ENCODE assay signal across 8 cellular contexts in the genomic region with DNA sequence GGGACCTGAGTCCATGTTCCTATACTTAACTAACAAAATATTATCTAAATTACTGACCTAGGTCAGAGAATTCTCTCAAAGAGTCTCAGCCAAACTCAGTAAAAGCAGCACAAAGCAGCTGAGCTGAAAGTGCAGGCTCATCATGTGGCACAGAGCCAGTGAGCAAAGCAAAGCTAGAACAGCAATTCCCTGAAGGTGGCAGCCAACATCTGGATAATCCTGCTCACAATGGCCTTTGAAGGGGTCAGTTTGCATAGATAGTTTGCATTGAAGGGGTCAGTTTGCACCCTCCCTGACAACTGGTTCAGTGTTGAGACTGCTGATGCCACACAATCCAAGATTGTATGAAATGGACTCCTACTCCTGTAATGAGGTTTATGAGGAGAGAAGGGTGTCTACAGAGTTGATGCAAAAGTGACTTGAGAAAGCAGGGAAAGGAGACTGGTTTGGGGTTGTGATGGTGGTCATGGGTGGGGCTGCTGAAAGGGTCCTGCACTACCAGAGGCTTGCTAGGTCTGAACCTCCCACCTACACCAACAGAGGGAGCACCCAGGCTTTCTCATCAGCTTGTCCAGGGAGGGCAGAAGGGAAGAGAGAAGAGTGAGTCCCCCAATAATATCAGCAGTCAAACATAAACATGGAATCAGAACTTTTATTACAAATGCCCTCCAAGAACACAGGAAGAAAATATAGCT. TPM values are rescaled to one million over a fixed set of nuclear protein-coding genes. Genes with fewer than 3 reads are reported as not detected.
DNase-seq lines count a peak whose midpoint lies in the region; ATAC-seq, FAIRE-seq and TF ChIP-seq lines count a peak whose summit lies in the region.

No MANE protein-coding gene starts in this region.

- ATAC-seq in HG03039 (IDR thresholded peaks at IDR 0.05; ENCODE audit: unreplicated experiment) (peak; percentile 41), HG02970 (IDR thresholded peaks at IDR 0.05; ENCODE audit: low FRiP score, unreplicated experiment) (no peak)

- H3K27ac Mint-ChIP-seq in osteocyte (ENCODE audit: unreplicated experiment), result no peak overlapping the region

- H3K4me3 ChIP-seq in WERI-Rb-1 (ENCODE audit: low read depth, low read length), result no peak overlapping the region

- no peaks in the 10 kb centered on the region for H3K9me3 ChIP-seq in WERI-Rb-1 (ENCODE audit: severe bottlenecking)

- no peaks in the 10 kb centered on the region for H3K36me3 ChIP-seq in WERI-Rb-1

- H3K36me3 Mint-ChIP-seq in osteocyte (ENCODE audit: unreplicated experiment), result no peaks in the 10 kb centered on the region

- no peaks in the 10 kb centered on the region for H3K27me3 ChIP-seq in WERI-Rb-1 (ENCODE audit: insufficient read depth, low read depth, severe bottlenecking)

- H3K9me3 Mint-ChIP-seq in osteocyte (ENCODE audit: unreplicated experiment), result no peaks in the 10 kb centered on the region

- TF ChIP-seq CTCF in WERI-Rb-1 (IDR thresholded peaks at IDR 0.05; ENCODE audit: low read depth, low read length), result peak; percentile 70
- TF ChIP-seq CTCF in osteocyte (IDR thresholded peaks at IDR 0.05), result peak; percentile 16

- peaks cover 11% of the 10 kb centered on the region for H3K27me3 Mint-ChIP-seq in osteocyte (ENCODE audit: unreplicated experiment)

- DNase-seq in DMS53 (lab: John Stamatoyannopoulos, UW) (peak; percentile 17), DMS53 treated with DMSO at 0.1 percent for 48 hours (lab: John Stamatoyannopoulos, UW; ENCODE audit: unreplicated experiment) (no peak), WERI-Rb-1 (peak; percentile 35), osteocyte (ENCODE audit: extremely low spot score, unreplicated experiment) (no peak), urothelium cell line (ENCODE audit: low spot score) (no peak), GM19240 (ENCODE audit: insufficient read length, low spot score) (no peak)

- no peaks in the 10 kb centered on the region for H3K4me1 Mint-ChIP-seq in osteocyte (ENCODE audit: unreplicated experiment)

- no peak overlapping the region for H3K27ac ChIP-seq in WERI-Rb-1

- H3K4me3 Mint-ChIP-seq in osteocyte (ENCODE audit: unreplicated experiment), result no peak overlapping the region

- FAIRE-seq in urothelium cell line (lab: Jason Lieb, UNC), result no peak

RNA-seq across cellular contexts. Expression of a gene that starts 39.7 kb away (rescaled TPM):
- not detected in 2 replicates for total RNA-seq in osteocyte

Comparison
In these comparisons a context has a peak if more than half of its experiments do, and no peak if none do; other contexts are left out.
1. DNase-seq: peak in DMS53 (single experiment) and WERI-Rb-1 (single experiment); none in DMS53 treated with DMSO at 0.1 percent for 48 hours (single experiment), osteocyte (single experiment), urothelium cell line (single experiment) and GM19240 (single experiment).